22 cellular contexts compared by ENCODE assay signal in genomic region chr6:119326291-119327005, GRCh38.
"Had no signal": no experiment of that assay in that cellular context is flagged by ENCODE, and none has a peak within 500 bp of the region (broad histone marks: within the 10 kb centered on the region; RNA-seq: fewer than 3 reads in every experiment).

No MANE protein-coding gene starts in this region.

- H3K27me3 Mint-ChIP-seq: activated CD4-positive, alpha-beta T cell treated with anti-CD3 and anti-CD28 coated beads, Interleukin-2, amount 10 ng/mL, durations not matched to agents 7 days and 5 days; central memory CD8-positive, alpha-beta T cell; memory B cell; naive B cell; T-cell had no signal

- H3K9me3 ChIP-seq: colonic mucosa, gastroesophageal sphincter, heart right ventricle, mucosa of descending colon, ovary had no signal

- H3K4me3 ChIP-seq: colonic mucosa, gastroesophageal sphincter, heart right ventricle, mucosa of descending colon, ovary, smooth muscle cell had no signal

- H3K27ac ChIP-seq: brain microvascular endothelial cell, colonic mucosa, gastroesophageal sphincter, heart right ventricle, ovary had no signal

- H3K36me3 ChIP-seq: brain microvascular endothelial cell, colonic mucosa, ovary had no signal

- ATAC-seq: activated CD8-positive, alpha-beta T cell treated with anti-CD3 and anti-CD28 coated beads, Interleukin-2, amount 10 ng/mL, durations not matched to agents 7 days and 5 days; activated T-cell treated with anti-CD3 and anti-CD28 coated beads, Interleukin-2, amount 50 U/mL, for 4 hours; esophagus mucosa; gastroesophageal sphincter; heart right ventricle; left ventricle myocardium superior; mucosa of descending colon; sciatic nerve; T-cell had no signal

- H3K9me3 Mint-ChIP-seq: activated CD4-positive, alpha-beta T cell treated with anti-CD3 and anti-CD28 coated beads, Interleukin-2, amount 10 ng/mL, durations not matched to agents 7 days and 5 days; activated T-cell treated with anti-CD3 and anti-CD28 coated beads, Interleukin-2, amount 50 U/mL, for 4 hours; central memory CD8-positive, alpha-beta T cell; memory B cell; naive B cell; T-cell had no signal

- DNase-seq: activated CD4-positive, alpha-beta T cell treated with anti-CD3 and anti-CD28 coated beads, Interleukin-2, amount 10 ng/mL, durations not matched to agents 7 days and 5 days; activated CD4-positive, CD25-positive, alpha-beta regulatory T cell; activated CD8-positive, alpha-beta T cell treated with anti-CD3 and anti-CD28 coated beads, Interleukin-2, amount 10 ng/mL, durations not matched to agents 7 days and 5 days; activated effector memory CD4-positive, alpha-beta T cell treated with anti-CD3 and anti-CD28 coated beads, Interleukin-2, amount 50 U/mL, for 16 hours; activated naive CD4-positive, alpha-beta T cell treated with anti-CD3 and anti-CD28 coated beads, Interleukin-2, amount 50 U/mL, for 16 hours; activated T-cell treated with anti-CD3 and anti-CD28 coated beads, Interleukin-2, amount 50 U/mL, for 4 hours; aorta; brain microvascular endothelial cell; colonic mucosa; heart right ventricle; left ventricle myocardium superior; mucosa of descending colon; naive B cell; ovary; stimulated activated CD4-positive, alpha-beta T cell treated with anti-CD3 and anti-CD28 coated beads, Interleukin-4, amount 100 ng/mL, for 1 hour; T-cell had no signal

- H3K4me3 Mint-ChIP-seq: activated CD4-positive, alpha-beta T cell treated with anti-CD3 and anti-CD28 coated beads, Interleukin-2, amount 10 ng/mL, durations not matched to agents 7 days and 5 days; activated CD8-positive, alpha-beta T cell treated with anti-CD3 and anti-CD28 coated beads, Interleukin-2, amount 10 ng/mL, durations not matched to agents 7 days and 5 days; activated T-cell treated with anti-CD3 and anti-CD28 coated beads, Interleukin-2, amount 50 U/mL, for 4 hours; central memory CD8-positive, alpha-beta T cell; memory B cell; naive B cell; T-cell had no signal

- H3K4me1 ChIP-seq: colonic mucosa had no signal

- H3K27me3 ChIP-seq: brain microvascular endothelial cell, colonic mucosa, gastroesophageal sphincter, heart right ventricle, ovary had no signal

- H3K27ac Mint-ChIP-seq: activated CD4-positive, alpha-beta T cell treated with anti-CD3 and anti-CD28 coated beads, Interleukin-2, amount 10 ng/mL, durations not matched to agents 7 days and 5 days; activated CD8-positive, alpha-beta T cell treated with anti-CD3 and anti-CD28 coated beads, Interleukin-2, amount 10 ng/mL, durations not matched to agents 7 days and 5 days; memory B cell; T-cell had no signal
